ENCODE assay signal across 21 cellular contexts in genomic region chr13:41613471-41613870, GRCh38.
DNase-seq lines count a peak whose midpoint lies in the region; ATAC-seq, FAIRE-seq and TF ChIP-seq lines count a peak whose summit lies in the region.
"Had no signal": no experiment of that assay in that cellular context is flagged by ENCODE, and none has a peak within 500 bp of the region (broad histone marks: within the 10 kb centered on the region; RNA-seq: fewer than 3 reads in every experiment).

No MANE protein-coding gene starts in this region.

- H3K4me1 ChIP-seq in astrocyte (ENCODE audit: insufficient read depth, low read length) (peaks cover 35% of the 10 kb centered on the region), lower lobe of right lung (peaks cover 39% of the 10 kb centered on the region)
- H3K4me1 ChIP-seq: transverse colon had no signal

- peak overlapping the region; percentile 55 for H3K9ac ChIP-seq in astrocyte (ENCODE audit: low read length)

- TF ChIP-seq CTCF in astrocyte (IDR thresholded peaks at IDR 0.05; ENCODE audit: insufficient read depth, low read depth, low read length), result no peak
- TF ChIP-seq CTCF in lower lobe of right lung (IDR thresholded peaks at IDR 0.05), result no peak

- no peaks in the 10 kb centered on the region for H3K79me2 ChIP-seq in astrocyte (ENCODE audit: insufficient read depth, low read length)

- peak overlapping the region; percentile 17 for H3K27ac Mint-ChIP-seq in activated T-cell treated with anti-CD3 and anti-CD28 coated beads, Interleukin-2, amount 50 U/mL, for 24 hours
- H3K27ac Mint-ChIP-seq in astrocyte (ENCODE audit: unreplicated experiment), result peak overlapping the region; percentile 64
- H3K27ac Mint-ChIP-seq in stimulated activated effector memory CD8-positive, alpha-beta T cell treated with anti-CD3 and anti-CD28 coated beads, Interleukin-12 subunit alpha, Interleukin-12 subunit beta, amount 100 ng/mL, for 72 hours, result peak overlapping the region; percentile 59
- H3K27ac Mint-ChIP-seq in activated T-helper 2 cell treated with anti-CD3 and anti-CD28 coated beads, Interferon-gamma antibody, Interleukin-2, Interleukin-4, amounts not matched to agents 10 μg/mL and 5 μg/mL and 100 μg/mL, durations not matched to agents 14 hours and 24 hours and 36 hours, result no peak overlapping the region
- H3K27ac Mint-ChIP-seq: activated CD4-positive, alpha-beta T cell treated with anti-CD3 and anti-CD28 coated beads, Interleukin-2, amount 10 ng/mL, durations not matched to agents 7 days and 5 days; activated naive CD8-positive, alpha-beta T cell treated with anti-CD3 and anti-CD28 coated beads, Interleukin-2, amount 10 ng/mL, durations not matched to agents 7 days and 5 days; memory B cell had no signal

- H3K36me3 Mint-ChIP-seq in activated T-cell treated with anti-CD3 and anti-CD28 coated beads, Interleukin-2, amount 50 U/mL, for 24 hours (ENCODE audit: low read depth), result peaks cover 63% of the 10 kb centered on the region
- H3K36me3 Mint-ChIP-seq in astrocyte (ENCODE audit: low read depth, unreplicated experiment), result peaks cover 1% of the 10 kb centered on the region
- peaks cover 26% of the 10 kb centered on the region for H3K36me3 Mint-ChIP-seq in stimulated activated effector memory CD8-positive, alpha-beta T cell treated with anti-CD3 and anti-CD28 coated beads, Interleukin-12 subunit alpha, Interleukin-12 subunit beta, amount 100 ng/mL, for 72 hours
- H3K36me3 Mint-ChIP-seq in activated T-helper 2 cell treated with anti-CD3 and anti-CD28 coated beads, Interferon-gamma antibody, Interleukin-2, Interleukin-4, amounts not matched to agents 10 μg/mL and 5 μg/mL and 100 μg/mL, durations not matched to agents 14 hours and 24 hours and 36 hours (ENCODE audit: low read depth), result peaks cover 23% of the 10 kb centered on the region

- ATAC-seq in lower lobe of right lung, result no peak
- ATAC-seq in stimulated activated effector memory CD8-positive, alpha-beta T cell treated with anti-CD3 and anti-CD28 coated beads, Interleukin-12 subunit alpha, Interleukin-12 subunit beta, amount 100 ng/mL, for 72 hours, result no peak
- ATAC-seq: foreskin keratinocyte had no signal

- H3K4me3 ChIP-seq in astrocyte (ENCODE audit: insufficient read depth, low read depth, low read length) (no peak overlapping the region), lower lobe of right lung (no peak overlapping the region)
- H3K4me3 ChIP-seq: transverse colon had no signal

- peak overlapping the region; percentile 95 for H3K27ac ChIP-seq in astrocyte (ENCODE audit: low read depth, low read length)
- H3K27ac ChIP-seq in lower lobe of right lung, result peak overlapping the region; percentile 74
- H3K27ac ChIP-seq: foreskin keratinocyte had no signal

- no peaks in the 10 kb centered on the region for H3K36me3 ChIP-seq in astrocyte (ENCODE audit: insufficient read depth, low read length)
- H3K36me3 ChIP-seq in lower lobe of right lung, result peaks cover 9% of the 10 kb centered on the region

- DNase-seq in activated T-cell treated with anti-CD3 and anti-CD28 coated beads, Interleukin-2, amount 50 U/mL, for 24 hours, result no peak
- DNase-seq in activated T-cell treated with anti-CD3 and anti-CD28 coated beads for 4 hours (no peak), astrocyte (ENCODE audit: low read depth) (no peak), lower lobe of right lung (no peak), NOMO-1 treated with dmso at 0.1 percent for 144 hours (lab: John Stamatoyannopoulos, UW; ENCODE audit: unreplicated experiment) (no peak), occipital lobe (lab: John Stamatoyannopoulos, UW) (no peak)
- DNase-seq in stimulated activated effector memory CD8-positive, alpha-beta T cell treated with anti-CD3 and anti-CD28 coated beads, Interleukin-12 subunit alpha, Interleukin-12 subunit beta, amount 100 ng/mL, for 72 hours (ENCODE audit: low spot score in 2 of 2), result no peak
- DNase-seq in activated T-helper 2 cell treated with anti-CD3 and anti-CD28 coated beads, Interferon-gamma antibody, Interleukin-2, Interleukin-4, amounts not matched to agents 10 μg/mL and 5 μg/mL and 100 μg/mL, durations not matched to agents 14 hours and 24 hours and 36 hours (ENCODE audit: low spot score), result no peak
- DNase-seq: 8988T; activated CD4-positive, alpha-beta T cell treated with anti-CD3 and anti-CD28 coated beads, Interleukin-2, amount 10 ng/mL, durations not matched to agents 7 days and 5 days; activated naive CD8-positive, alpha-beta T cell treated with anti-CD3 and anti-CD28 coated beads, Interleukin-2, amount 10 ng/mL, durations not matched to agents 7 days and 5 days; DMS153; effector memory CD4-positive, alpha-beta T cell; foreskin keratinocyte; MM.1S; NCI-H2029; NCI-H524; stimulated activated CD4-positive, alpha-beta T cell treated with anti-CD3 and anti-CD28 coated beads, Interleukin-4, amount 100 ng/mL, for 24 hours; stimulated activated CD8-positive, alpha-beta memory T cell treated with anti-CD3 and anti-CD28 coated beads, Interleukin-4, amount 100 ng/mL, for 48 hours; transverse colon had no signal

- no peak overlapping the region for H3K4me3 Mint-ChIP-seq in activated T-cell treated with anti-CD3 and anti-CD28 coated beads, Interleukin-2, amount 50 U/mL, for 24 hours
- H3K4me3 Mint-ChIP-seq in astrocyte (ENCODE audit: unreplicated experiment), result no peak overlapping the region
- no peak overlapping the region for H3K4me3 Mint-ChIP-seq in stimulated activated effector memory CD8-positive, alpha-beta T cell treated with anti-CD3 and anti-CD28 coated beads, Interleukin-12 subunit alpha, Interleukin-12 subunit beta, amount 100 ng/mL, for 72 hours
- H3K4me3 Mint-ChIP-seq in activated T-helper 2 cell treated with anti-CD3 and anti-CD28 coated beads, Interferon-gamma antibody, Interleukin-2, Interleukin-4, amounts not matched to agents 10 μg/mL and 5 μg/mL and 100 μg/mL, durations not matched to agents 14 hours and 24 hours and 36 hours (ENCODE audit: low read depth), result no peak overlapping the region
- H3K4me3 Mint-ChIP-seq: activated CD4-positive, alpha-beta T cell treated with anti-CD3 and anti-CD28 coated beads, Interleukin-2, amount 10 ng/mL, durations not matched to agents 7 days and 5 days; activated naive CD8-positive, alpha-beta T cell treated with anti-CD3 and anti-CD28 coated beads, Interleukin-2, amount 10 ng/mL, durations not matched to agents 7 days and 5 days; memory B cell had no signal

- H3K9me3 Mint-ChIP-seq in activated T-cell treated with anti-CD3 and anti-CD28 coated beads, Interleukin-2, amount 50 U/mL, for 24 hours, result no peaks in the 10 kb centered on the region
- peaks cover 2% of the 10 kb centered on the region for H3K9me3 Mint-ChIP-seq in astrocyte (ENCODE audit: unreplicated experiment)
- H3K9me3 Mint-ChIP-seq in stimulated activated effector memory CD8-positive, alpha-beta T cell treated with anti-CD3 and anti-CD28 coated beads, Interleukin-12 subunit alpha, Interleukin-12 subunit beta, amount 100 ng/mL, for 72 hours, result no peaks in the 10 kb centered on the region
- peaks cover 4% of the 10 kb centered on the region for H3K9me3 Mint-ChIP-seq in activated T-helper 2 cell treated with anti-CD3 and anti-CD28 coated beads, Interferon-gamma antibody, Interleukin-2, Interleukin-4, amounts not matched to agents 10 μg/mL and 5 μg/mL and 100 μg/mL, durations not matched to agents 14 hours and 24 hours and 36 hours
- H3K9me3 Mint-ChIP-seq: activated naive CD8-positive, alpha-beta T cell treated with anti-CD3 and anti-CD28 coated beads, Interleukin-2, amount 10 ng/mL, durations not matched to agents 7 days and 5 days; memory B cell had no signal

- intact Hi-C loops in lower lobe of right lung (cut with DNase I), result no loop called here
- intact Hi-C loops in activated T-helper 2 cell treated with anti-CD3 and anti-CD28 coated beads, Interferon-gamma antibody, Interleukin-2, Interleukin-4, amounts not matched to agents 10 μg/mL and 5 μg/mL and 100 μg/mL, durations not matched to agents 14 hours and 24 hours and 36 hours (cut with micrococcal nuclease), result no loop called here

- H3K27me3 Mint-ChIP-seq in activated T-cell treated with anti-CD3 and anti-CD28 coated beads, Interleukin-2, amount 50 U/mL, for 24 hours, result no peaks in the 10 kb centered on the region
- no peaks in the 10 kb centered on the region for H3K27me3 Mint-ChIP-seq in astrocyte (ENCODE audit: low read depth, unreplicated experiment)
- H3K27me3 Mint-ChIP-seq in activated T-helper 2 cell treated with anti-CD3 and anti-CD28 coated beads, Interferon-gamma antibody, Interleukin-2, Interleukin-4, amounts not matched to agents 10 μg/mL and 5 μg/mL and 100 μg/mL, durations not matched to agents 14 hours and 24 hours and 36 hours (ENCODE audit: low read depth), result no peaks in the 10 kb centered on the region
- H3K27me3 Mint-ChIP-seq: activated CD4-positive, alpha-beta T cell treated with anti-CD3 and anti-CD28 coated beads, Interleukin-2, amount 10 ng/mL, durations not matched to agents 7 days and 5 days; activated naive CD8-positive, alpha-beta T cell treated with anti-CD3 and anti-CD28 coated beads, Interleukin-2, amount 10 ng/mL, durations not matched to agents 7 days and 5 days; memory B cell had no signal

- no peaks in the 10 kb centered on the region for H4K20me1 ChIP-seq in astrocyte (ENCODE audit: insufficient read depth, low read length)

- no peak for FAIRE-seq in astrocyte (lab: Jason Lieb, UNC)

- H3K27me3 ChIP-seq in astrocyte (ENCODE audit: insufficient read depth, low read length) (no peaks in the 10 kb centered on the region), lower lobe of right lung (ENCODE audit: low read depth) (no peaks in the 10 kb centered on the region)
- H3K27me3 ChIP-seq: foreskin keratinocyte, transverse colon had no signal

- peak overlapping the region; percentile 67 for H3K4me2 ChIP-seq in astrocyte (ENCODE audit: low read length)

- no peaks in the 10 kb centered on the region for H3K4me1 Mint-ChIP-seq in activated T-cell treated with anti-CD3 and anti-CD28 coated beads, Interleukin-2, amount 50 U/mL, for 24 hours (ENCODE audit: low read depth)
- peaks cover 37% of the 10 kb centered on the region for H3K4me1 Mint-ChIP-seq in astrocyte (ENCODE audit: low read depth, unreplicated experiment)
- H3K4me1 Mint-ChIP-seq in stimulated activated effector memory CD8-positive, alpha-beta T cell treated with anti-CD3 and anti-CD28 coated beads, Interleukin-12 subunit alpha, Interleukin-12 subunit beta, amount 100 ng/mL, for 72 hours, result no peaks in the 10 kb centered on the region
- no peaks in the 10 kb centered on the region for H3K4me1 Mint-ChIP-seq in activated T-helper 2 cell treated with anti-CD3 and anti-CD28 coated beads, Interferon-gamma antibody, Interleukin-2, Interleukin-4, amounts not matched to agents 10 μg/mL and 5 μg/mL and 100 μg/mL, durations not matched to agents 14 hours and 24 hours and 36 hours (ENCODE audit: low read depth)
- H3K4me1 Mint-ChIP-seq: activated CD4-positive, alpha-beta T cell treated with anti-CD3 and anti-CD28 coated beads, Interleukin-2, amount 10 ng/mL, durations not matched to agents 7 days and 5 days; activated naive CD8-positive, alpha-beta T cell treated with anti-CD3 and anti-CD28 coated beads, Interleukin-2, amount 10 ng/mL, durations not matched to agents 7 days and 5 days; memory B cell had no signal

- no peak overlapping the region for H2AFZ ChIP-seq in astrocyte (ENCODE audit: low read depth, low read length)

- H3K9me3 ChIP-seq in astrocyte (ENCODE audit: insufficient read depth, low read depth, low read length) (no peaks in the 10 kb centered on the region), lower lobe of right lung (no peaks in the 10 kb centered on the region)
- H3K9me3 ChIP-seq: transverse colon had no signal
